In genomic region chr15:83208357-83208661, GRCh38 we compare ENCODE assay signal across 10 cellular contexts. TPM values are rescaled to one million over a fixed set of nuclear protein-coding genes. Genes with fewer than 3 reads are reported as not detected.
DNase-seq lines count a peak whose midpoint lies in the region; ATAC-seq, FAIRE-seq and TF ChIP-seq lines count a peak whose summit lies in the region.
"Had no signal": no experiment of that assay in that cellular context is flagged by ENCODE, and none has a peak within 500 bp of the region (broad histone marks: within the 10 kb centered on the region; RNA-seq: fewer than 3 reads in every experiment).

No MANE protein-coding gene starts in this region.

- no peak for TF ChIP-seq EP300 in K562 (IDR thresholded peaks at IDR 0.05; ENCODE audit: low read length)

- H3K9me3 ChIP-seq in left ventricle myocardium inferior (replicated peaks) (no peaks in the 10 kb centered on the region), K562 (replicated peaks; ENCODE audit: control insufficient read depth, insufficient read depth, low read depth, low read length) (no peaks in the 10 kb centered on the region), right lobe of liver (no peaks in the 10 kb centered on the region), aorta (ENCODE audit: control insufficient read depth, low read length) (no peaks in the 10 kb centered on the region)

- TF ChIP-seq CTCF in left ventricle myocardium inferior (IDR thresholded peaks at IDR 0.05; ENCODE audit: borderline replicate concordance) (no peak), K562 (IDR thresholded peaks at IDR 0.05 in 2 of 3, conservative IDR thresholded peaks at IDR 0.05 in 1 of 3; ENCODE audit: insufficient read depth in 2 of 3, low read depth in 1 of 3, low read length in 3 of 3) (0 out of 6 replicates have a peak, but pooled peaks of 1 of the 3 experiments have one; percentile 40), right lobe of liver (IDR thresholded peaks at IDR 0.05) (no peak)

- no peak overlapping the region for H3K27ac Mint-ChIP-seq in natural killer cell treated with Interleukin-12 subunit alpha and Interleukin-12 subunit beta and Interleukin-15 and Interleukin-18, amount 100 ng/mL, for 72 hours

- H3K4me1 ChIP-seq in left ventricle myocardium inferior (peaks cover 44% of the 10 kb centered on the region), K562 (replicated peaks in 1 of 2; ENCODE audit: control insufficient read depth in 2 of 2, insufficient read depth in 2 of 2, low read length in 2 of 2) (peaks cover 14 to 18% of the 10 kb centered on the region in 2 experiments), right lobe of liver (peaks cover 0 to 7% (median 0%) of the 10 kb centered on the region in 4 donors), aorta (ENCODE audit: control insufficient read depth in 1 of 2, insufficient read depth in 2 of 2, low read length in 2 of 2) (peaks cover 0 to 4% of the 10 kb centered on the region in 2 donors)

- H3K27ac ChIP-seq in left ventricle myocardium inferior (replicated peaks) (peak overlapping the region; percentile 93), K562 (ENCODE audit: extremely low read depth, low read depth, low read length) (peak overlapping the region; percentile 48; the same call in 1 of the 3 replicates), right lobe of liver (no peak overlapping the region), aorta (ENCODE audit: low read depth in 1 of 2, low read length in 2 of 2) (peak overlapping the region in 1 of 2 donors; percentile 1)
- H3K27ac ChIP-seq: HL-60 had no signal

- intact Hi-C loops in left ventricle myocardium inferior (cut with micrococcal nuclease) (no loop called here), Right ventricle myocardium inferior (cut with DNase I) (no loop called here), K562 (cut with micrococcal nuclease) (loop anchor here (2.0 to 5.0 kb wide), 4 partner anchors 101 to 361 kb away; partner anchors contain the start of genes BTBD1, C15orf40 and TM6SF1), right lobe of liver (cut with DNase I) (no loop called here), aorta (cut with DNase I) (loop anchor here (5.0 to 10.0 kb wide), 4 partner anchors 141 to 204 kb away; partner anchors contain the start of genes BTBD1 (in 1 of the 2) and C15orf40 (in 1 of the 2))

- H3K9me3 Mint-ChIP-seq in natural killer cell treated with Interleukin-12 subunit alpha and Interleukin-12 subunit beta and Interleukin-15 and Interleukin-18, amount 100 ng/mL, for 72 hours, result no peaks in the 10 kb centered on the region

- peaks cover 9% of the 10 kb centered on the region for H3K36me3 Mint-ChIP-seq in natural killer cell treated with Interleukin-12 subunit alpha and Interleukin-12 subunit beta and Interleukin-15 and Interleukin-18, amount 100 ng/mL, for 72 hours

- DNase-seq in left ventricle myocardium inferior, result no peak
- no peak for DNase-seq in Right ventricle myocardium inferior (ENCODE audit: missing footprints)
- DNase-seq in K562 (ENCODE audit: extremely low read depth in 1 of 4, low spot score in 3 of 4), result no peak
- DNase-seq in right lobe of liver, result no peak
- DNase-seq in aorta, result no peak
- no peak for DNase-seq in NCI-H774 (lab: John Stamatoyannopoulos, UW)
- no peak for DNase-seq in natural killer cell treated with Interleukin-12 subunit alpha and Interleukin-12 subunit beta and Interleukin-15 and Interleukin-18, amount 100 ng/mL, for 72 hours (ENCODE audit: low spot score)
- DNase-seq in DMS 273 treated with DMSO at 0.1 percent for 48 hours (lab: John Stamatoyannopoulos, UW), result no peak
- DNase-seq: GF-D8 had no signal

- CTCF ChIA-PET in K562 (lab: Yijun Ruan, JAX; ENCODE audit: low intra/inter-chr PET ratio), result no interaction called here

- H3K9ac ChIP-seq in K562 (ENCODE audit: insufficient read depth in 1 of 2, low read depth in 2 of 2, low read length in 2 of 2), result peak overlapping the region; percentile 55 to 88; a peak in 3 of 4 replicates

- no TSS peak for BruUV-seq in K562 (replicated peaks; lab: Mats Ljungman, UMichigan)

- POLR2A ChIA-PET in K562 (lab: Yijun Ruan, JAX), result no interaction called here

- FAIRE-seq in K562 (lab: Jason Lieb, UNC), result no peak

- H3K4me2 ChIP-seq in K562 (ENCODE audit: insufficient read depth, low read length), result peak overlapping the region; percentile 79

- no peak overlapping the region for H3K4me3 Mint-ChIP-seq in natural killer cell treated with Interleukin-12 subunit alpha and Interleukin-12 subunit beta and Interleukin-15 and Interleukin-18, amount 100 ng/mL, for 72 hours

- TF ChIP-seq POLR2A in K562 (conservative IDR thresholded peaks at IDR 0.05) (no peak), right lobe of liver (IDR thresholded peaks at IDR 0.05) (no peak)

- H3K9me1 ChIP-seq in K562 (ENCODE audit: control insufficient read depth, insufficient read depth, low read length), result no peaks in the 10 kb centered on the region

- 18% methylated on average over 8 of the region's 12 CpGs for WGBS in K562 (ENCODE audit: insufficient coverage, low coverage, missing lambda C conversion rate)
- WGBS in right lobe of liver (ENCODE audit: insufficient coverage, low coverage, low lambda C conversion rate, missing lambda C conversion rate), result 8% methylated on average over 7 of the region's 12 CpGs
- WGBS in aorta, 2 donors, result 10 to 12% methylated on average over 12 of the region's 12 CpGs

- no peaks in the 10 kb centered on the region for H3K27me3 ChIP-seq in left ventricle myocardium inferior (ENCODE audit: low read depth)
- peaks cover 2 to 6% of the 10 kb centered on the region in 2 experiments; a peak in 3 of 5 replicates for H3K27me3 ChIP-seq in K562 (ENCODE audit: control insufficient read depth in 2 of 2, insufficient read depth in 2 of 2, low read length in 2 of 2)
- H3K27me3 ChIP-seq in right lobe of liver, result peaks cover 0 to 11% of the 10 kb centered on the region in 2 donors
- H3K27me3 ChIP-seq in aorta (ENCODE audit: control insufficient read depth in 1 of 2, insufficient read depth in 2 of 2, low read length in 1 of 2), result peaks cover 0 to 1% of the 10 kb centered on the region in 2 donors

- in situ Hi-C loops in K562 (cut with MboI), result no loop called here

- H3K4me3 ChIP-seq in left ventricle myocardium inferior, result peak overlapping the region; percentile 92
- H3K4me3 ChIP-seq in K562, result peak overlapping the region; percentile 69
- H3K4me3 ChIP-seq in right lobe of liver, result peak overlapping the region; percentile 33 to 58 (median 40)
- peak overlapping the region; percentile 88 to 91 for H3K4me3 ChIP-seq in aorta (ENCODE audit: low read length in 2 of 2)

- TF ChIP-seq RAD21 in K562 (CRISPR knock-in tag; conservative IDR thresholded peaks at IDR 0.05 in 1 of 2, IDR thresholded peaks at IDR 0.05 in 1 of 2), result no peak

- peaks cover 34% of the 10 kb centered on the region for H3K79me2 ChIP-seq in K562 (ENCODE audit: control insufficient read depth, insufficient read depth, low read length)

- H3K27me3 Mint-ChIP-seq in natural killer cell treated with Interleukin-12 subunit alpha and Interleukin-12 subunit beta and Interleukin-15 and Interleukin-18, amount 100 ng/mL, for 72 hours, result peaks cover 0 to 3% of the 10 kb centered on the region in 2 donors

- H4K20me1 ChIP-seq in K562 (replicated peaks; ENCODE audit: control insufficient read depth, insufficient read depth, low read length), result no peaks in the 10 kb centered on the region; the same call in 1 of the 2 replicates

- ATAC-seq in Right ventricle myocardium inferior, result no peak
- ATAC-seq in K562, result no peak
- ATAC-seq in right lobe of liver, result no peak
- ATAC-seq in aorta (ENCODE audit: low FRiP score), result no peak
- ATAC-seq in natural killer cell treated with Interleukin-12 subunit alpha and Interleukin-12 subunit beta and Interleukin-15 and Interleukin-18, amount 100 ng/mL, for 72 hours, result no peak

- H3K36me3 ChIP-seq in left ventricle myocardium inferior, result no peaks in the 10 kb centered on the region
- no peaks in the 10 kb centered on the region; the same call in 2 of the 3 replicates for H3K36me3 ChIP-seq in K562 (ENCODE audit: control insufficient read depth, insufficient read depth, low read length)
- no peaks in the 10 kb centered on the region for H3K36me3 ChIP-seq in right lobe of liver
- no peaks in the 10 kb centered on the region for H3K36me3 ChIP-seq in aorta (ENCODE audit: control insufficient read depth in 1 of 2, insufficient read depth in 2 of 2, low read length in 1 of 2)

- H2AFZ ChIP-seq in K562 (ENCODE audit: low read depth, low read length), result peak overlapping the region; percentile 92

- H3K4me1 Mint-ChIP-seq in natural killer cell treated with Interleukin-12 subunit alpha and Interleukin-12 subunit beta and Interleukin-15 and Interleukin-18, amount 100 ng/mL, for 72 hours (ENCODE audit: low read depth in 2 of 2), result peaks cover 15 to 27% of the 10 kb centered on the region in 2 donors

RNA-seq across cellular contexts. Expression of gene HDGFL3, which starts 0.7 kb away (rescaled TPM):
- total RNA-seq in left ventricle myocardium inferior (38.0 TPM), Right ventricle myocardium inferior (32.8 TPM), K562 (2014; rRNA removed) (30.2 and 31.4 TPM in 2 replicates), K562 (2014; rRNA removed; fragmentation: Illumina TruSeq; extraction: Trizol) (41.1 and 46.3 TPM in 2 replicates), K562 (2015; rRNA removed; fragmentation: Illumina TruSeq; extraction: Trizol) (39.5 and 41.0 TPM in 2 replicates), K562 (2021) (33.6 and 37.6 TPM in 2 replicates), right lobe of liver (1 to 10 TPM in 4 of 6 experiments, under 1 TPM in 2; 0.70 to 3.3 (median 1.7) TPM), aorta (10 to 100 TPM; 65.3 to 68.4 TPM)
- total RNA-seq in K562 (2011; cell fraction: chromatin; rRNA removed; ENCODE audit: low replicate concordance), result 5.1 and 15.8 TPM in 2 replicates
- total RNA-seq in K562 (2011; cell fraction: nucleolus; rRNA removed), result 2.6 and 3.2 TPM in 2 replicates
- total RNA-seq in K562 (2011; cell fraction: nucleoplasm; rRNA removed), result 4.5 and 7.9 TPM in 2 replicates
- polyA plus RNA-seq in K562 (2011; rRNA removed) (6.8 and 10.9 TPM in 2 replicates), K562 (2014; fragmentation: Illumina TruSeq; extraction: Trizol) (34.4 and 42.0 TPM in 2 replicates), K562 (2014; fragmentation: Nextera tagmentation; extraction: Ambion mirVana) (1 to 10 TPM; 6.7 to 7.5 TPM), K562 (2014; rRNA removed) (16.8 and 27.7 TPM in 2 replicates), aorta (10 to 100 TPM; 28.0 to 68.1 TPM)
- polyA plus RNA-seq in K562 (2011; cell fraction: cytosol; rRNA removed), result 0.24 and 2.7 TPM in 2 replicates
- 0.82 and 4.2 TPM in 2 replicates for polyA plus RNA-seq in K562 (2011; cell fraction: nucleus; rRNA removed)
- 21.3 and 25.2 TPM in 2 replicates for polyA plus RNA-seq in K562 (2012)
- 4.3 and 13.1 TPM in 2 replicates for polyA minus RNA-seq in K562 (2011; rRNA and poly(A)+ RNA removed)
- 7.0 and 7.6 TPM in 2 replicates for polyA minus RNA-seq in K562 (2011; cell fraction: cytosol; rRNA and poly(A)+ RNA removed)
- 0.54 and 6.2 TPM in 2 replicates for polyA minus RNA-seq in K562 (2011; cell fraction: nucleus; rRNA and poly(A)+ RNA removed)
- 10 to 100 TPM; 83.1 to 94.7 TPM for total RNA-seq in natural killer cell treated with Interleukin-12 subunit alpha and Interleukin-12 subunit beta and Interleukin-15 and Interleukin-18, amount 100 ng/mL, for 72 hours

Comparison
In these comparisons a context has a peak if more than half of its experiments do, and no peak if none do; other contexts are left out.
1. H3K27ac ChIP-seq: peak in left ventricle myocardium inferior (single experiment) and K562 (single experiment); none in right lobe of liver (0 of 3).
2. H3K4me3 ChIP-seq: peak in every context shown above with its lines; median percentile 92 in left ventricle myocardium inferior; 90 in aorta; 69 in K562; 40 in right lobe of liver.
3. intact Hi-C loops: an anchor here in K562 (2.0 to 5.0 kb wide) and aorta (5.0 to 10.0 kb wide); none called in left ventricle myocardium inferior, Right ventricle myocardium inferior and right lobe of liver.